8 cellular contexts compared by ENCODE assay signal in the genomic region with DNA sequence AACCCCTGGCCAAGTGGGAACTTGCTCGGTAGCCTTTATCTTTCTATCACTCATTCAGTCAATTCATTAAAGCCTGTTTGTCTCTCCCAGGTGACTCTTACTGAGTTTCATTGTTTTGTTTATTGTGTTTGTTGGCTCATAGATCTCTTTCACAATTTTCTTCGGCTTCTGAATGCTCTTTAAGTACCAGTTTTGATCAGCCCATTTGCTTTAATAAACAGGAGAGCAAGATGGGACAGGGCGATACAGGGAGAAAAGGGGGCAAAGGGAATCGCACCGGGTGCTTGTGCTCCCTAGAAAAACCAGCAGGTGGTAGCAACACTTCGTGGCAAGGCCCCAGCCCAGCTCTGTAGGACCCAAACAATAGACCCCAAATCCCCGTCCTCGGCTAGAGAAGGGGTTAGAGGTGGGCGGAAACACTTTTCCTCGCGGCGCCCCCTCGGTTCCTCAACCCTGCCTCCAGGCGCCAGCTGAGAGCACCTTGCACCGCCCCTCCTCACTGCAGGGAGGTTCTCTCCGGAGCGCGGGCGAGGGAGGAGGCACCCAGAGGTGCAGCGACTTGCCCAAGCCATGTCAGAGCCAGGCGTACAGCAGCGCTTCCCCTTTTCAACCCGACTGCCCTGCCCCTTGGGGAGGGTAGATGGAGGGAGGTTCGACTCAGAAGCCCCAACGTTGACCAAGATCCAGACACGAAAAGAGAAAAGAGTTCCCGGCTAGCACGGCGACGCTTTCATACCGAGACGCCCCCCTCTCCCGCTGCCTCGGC. TPM values are rescaled to one million over a fixed set of nuclear protein-coding genes. Genes with fewer than 3 reads are reported as not detected.
A peak's percentile ranks its signal among the peaks of the same experiment; 100 is the strongest.
DNase-seq lines count a peak whose midpoint lies in the region; ATAC-seq, FAIRE-seq and TF ChIP-seq lines count a peak whose summit lies in the region.

No MANE protein-coding gene starts in this region.

- TF ChIP-seq CTCF in A673 (conservative IDR thresholded peaks at IDR 0.05; ENCODE audit: low read depth, low read length), result peak; percentile 66
- peak; percentile 77 for TF ChIP-seq CTCF in lower lobe of right lung (IDR thresholded peaks at IDR 0.05)

- peak; percentile 73 for FAIRE-seq in GM18507 (lab: Jason Lieb, UNC)

- ATAC-seq in HG03025 (IDR thresholded peaks at IDR 0.05; ENCODE audit: low FRiP score, unreplicated experiment) (peak; percentile 87), lower lobe of right lung (peak; percentile 88 to 89)

- H3K4me1 ChIP-seq in A673 (ENCODE audit: insufficient read depth, low read length, poor library complexity, severe bottlenecking), result peaks cover 9% of the 10 kb centered on the region
- H3K4me1 ChIP-seq in ectodermal cell (ENCODE audit: control insufficient read depth, insufficient read depth, low read length), result no peaks in the 10 kb centered on the region
- H3K4me1 ChIP-seq in lower lobe of right lung, result peaks cover 22% of the 10 kb centered on the region

- DNase-seq in A673 (ENCODE audit: low spot score), result peak; percentile 67
- DNase-seq in GM18507 (ENCODE audit: extremely low spot score, insufficient read length, low read depth), result peak; percentile 69
- DNase-seq in NCI-H345 treated with DMSO at 0.1 percent for 48 hours (lab: John Stamatoyannopoulos, UW; ENCODE audit: unreplicated experiment), result peak; percentile 54
- DNase-seq in activated CD4-positive, alpha-beta T cell treated with anti-CD3 and anti-CD28 coated beads, Interleukin-2, amount 50 U/mL, for 24 hours (ENCODE audit: low read depth in 1 of 2, low spot score in 1 of 2), result peak; percentile 44 to 48
- peak; percentile 85 for DNase-seq in lower lobe of right lung
- peak; percentile 34 to 62 (median 39) for DNase-seq in stimulated activated CD4-positive, alpha-beta T cell treated with anti-CD3 and anti-CD28 coated beads, TNF-alpha, amount 100 ng/mL, for 48 hours (ENCODE audit: low read depth in 3 of 3)

- BruUV-seq in A673 (replicated peaks; lab: Mats Ljungman, UMichigan), result no TSS peak

- no peaks in the 10 kb centered on the region for H3K36me3 ChIP-seq in A673 (ENCODE audit: insufficient read depth, low read length, poor library complexity, severe bottlenecking)
- H3K36me3 ChIP-seq in ectodermal cell (ENCODE audit: control insufficient read depth, insufficient read depth, low read length), result no peaks in the 10 kb centered on the region
- H3K36me3 ChIP-seq in lower lobe of right lung, result no peaks in the 10 kb centered on the region

- 1 to 2% methylated on average over 34 of the region's 34 CpGs for WGBS in ectodermal cell, 2 experiments

- intact Hi-C loops in A673 (cut with micrococcal nuclease; ENCODE audit: unreplicated experiment), result loop anchor here (1.0 to 2.0 kb wide), 3 partner anchors 149 to 361 kb away; no protein-coding TSS in a partner anchor
- intact Hi-C loops in lower lobe of right lung (cut with DNase I), result no loop called here

- H3K4me3 ChIP-seq in A673 (ENCODE audit: low read depth, low read length, poor library complexity, severe bottlenecking) (peak overlapping the region; percentile 50), ectodermal cell (ENCODE audit: insufficient read depth, low read depth, low read length) (peak overlapping the region; percentile 86), lower lobe of right lung (peak overlapping the region; percentile 59)

- H3K9me3 ChIP-seq in A673 (ENCODE audit: low read depth, low read length, poor library complexity, severe bottlenecking), result no peaks in the 10 kb centered on the region
- H3K9me3 ChIP-seq in ectodermal cell (ENCODE audit: control insufficient read depth, low read length), result no peaks in the 10 kb centered on the region
- H3K9me3 ChIP-seq in lower lobe of right lung, result no peaks in the 10 kb centered on the region

- no peak overlapping the region for H3K27ac ChIP-seq in A673 (ENCODE audit: low read depth, low read length, poor library complexity, severe bottlenecking)
- no peak overlapping the region for H3K27ac ChIP-seq in ectodermal cell (ENCODE audit: insufficient read depth, low read depth, low read length, poor library complexity, severe bottlenecking)
- H3K27ac ChIP-seq in lower lobe of right lung, result peak overlapping the region; percentile 74

- CTCF ChIA-PET in A673 (lab: Charles Lee), result interaction anchor here (1.3 to 1.4 kb wide), 2 partner anchors 12 to 150 kb away, joined by 5 to 8 read pairs; no protein-coding TSS in a partner anchor

- POLR2A ChIA-PET in A673 (lab: Charles Lee; ENCODE audit: low non-redundant PET), result no interaction called here

- H3K27me3 ChIP-seq in A673 (replicated peaks; ENCODE audit: insufficient read depth, low read depth, low read length, poor library complexity) (peaks cover 61% of the 10 kb centered on the region), ectodermal cell (ENCODE audit: control insufficient read depth, insufficient read depth, low read length, poor library complexity, severe bottlenecking) (peaks cover 18% of the 10 kb centered on the region), lower lobe of right lung (ENCODE audit: low read depth) (peaks cover 10% of the 10 kb centered on the region)

RNA-seq across cellular contexts. Expression of gene EPHB6, which starts 1.0 kb away (rescaled TPM):
- total RNA-seq in A673 (2021) (0.22 and 0.49 TPM in 2 replicates), lower lobe of right lung (12.2 TPM)
- 12.2 TPM for polyA plus RNA-seq in ectodermal cell (2013, experiment 1 of 4)
- 13.0 TPM for polyA plus RNA-seq in ectodermal cell (2013, experiment 2 of 4)
- polyA plus RNA-seq in ectodermal cell (2013, experiment 3 of 4), result 12.1 TPM
- 14.1 TPM for polyA plus RNA-seq in ectodermal cell (2013, experiment 4 of 4)

RNA-seq across cellular contexts. Expression of gene TRPV6, which starts 31.6 kb away (rescaled TPM):
- total RNA-seq in A673 (2021), result not detected in 2 replicates
- not detected for polyA plus RNA-seq in ectodermal cell (2013, experiment 1 of 4)
- polyA plus RNA-seq in ectodermal cell (2013, experiment 2 of 4), result not detected
- polyA plus RNA-seq in ectodermal cell (2013, experiment 3 of 4), result 0.05 TPM
- polyA plus RNA-seq in ectodermal cell (2013, experiment 4 of 4), result not detected
- 0.21 TPM for total RNA-seq in lower lobe of right lung
